3 cellular contexts compared by ENCODE assay signal in the genomic region with DNA sequence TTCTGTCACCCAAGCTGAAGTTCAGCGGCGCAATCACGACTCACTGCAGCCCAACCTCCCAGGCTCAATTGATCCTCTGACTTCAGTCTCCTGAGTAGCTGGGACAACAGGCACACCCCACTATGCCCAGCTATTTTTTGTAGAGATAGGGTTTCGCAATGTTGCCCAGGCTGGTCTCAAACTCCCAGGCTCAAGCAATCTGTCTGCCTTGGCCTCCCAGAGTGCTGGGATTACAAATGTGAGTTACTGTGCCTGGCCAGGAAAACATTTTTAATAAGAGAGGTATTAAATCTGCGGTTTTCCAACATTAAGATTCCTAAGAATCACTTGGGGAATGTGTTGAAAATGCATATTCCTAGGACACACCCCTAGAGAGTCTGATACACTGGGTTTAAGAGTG.
TF ChIP-seq lines count a peak whose summit lies in the region.

No MANE protein-coding gene starts in this region.

TF ChIP-seq in A549, 52 proteins besides CTCF, POLR2A, EP300 and RAD21:
- TF ChIP-seq MYC (IDR thresholded peaks at IDR 0.05; ENCODE audit: borderline replicate concordance, low read length) = no peak
- TF ChIP-seq TP53 (CRISPR knock-in tag; IDR thresholded peaks at IDR 0.05) = no peak
- TF ChIP-seq CEBPB (IDR thresholded peaks at IDR 0.05) = peak; percentile 23 to 70; a peak in 3 of 4 replicates

TF ChIP-seq in Ishikawa, 13 proteins besides CTCF, POLR2A, EP300 and RAD21 (continued from another document):
- no peak for TF ChIP-seq CREB1 (IDR thresholded peaks at IDR 0.05; ENCODE audit: low read depth)
TF ChIP-seq in Ishikawa: peak in this region for 1.

TF ChIP-seq in HepG2, 621 proteins besides CTCF, POLR2A, EP300 and RAD21:
- peak; percentile 65; the same call in 1 of the 2 replicates for TF ChIP-seq CEBPB (IDR thresholded peaks at IDR 0.05; ENCODE audit: borderline replicate concordance, low read depth, low read length)
- TF ChIP-seq CEBPG (CRISPR knock-in tag; IDR thresholded peaks at IDR 0.05) = peak; percentile 18; the same call in 1 of the 2 replicates
- TF ChIP-seq, protein P1, sequence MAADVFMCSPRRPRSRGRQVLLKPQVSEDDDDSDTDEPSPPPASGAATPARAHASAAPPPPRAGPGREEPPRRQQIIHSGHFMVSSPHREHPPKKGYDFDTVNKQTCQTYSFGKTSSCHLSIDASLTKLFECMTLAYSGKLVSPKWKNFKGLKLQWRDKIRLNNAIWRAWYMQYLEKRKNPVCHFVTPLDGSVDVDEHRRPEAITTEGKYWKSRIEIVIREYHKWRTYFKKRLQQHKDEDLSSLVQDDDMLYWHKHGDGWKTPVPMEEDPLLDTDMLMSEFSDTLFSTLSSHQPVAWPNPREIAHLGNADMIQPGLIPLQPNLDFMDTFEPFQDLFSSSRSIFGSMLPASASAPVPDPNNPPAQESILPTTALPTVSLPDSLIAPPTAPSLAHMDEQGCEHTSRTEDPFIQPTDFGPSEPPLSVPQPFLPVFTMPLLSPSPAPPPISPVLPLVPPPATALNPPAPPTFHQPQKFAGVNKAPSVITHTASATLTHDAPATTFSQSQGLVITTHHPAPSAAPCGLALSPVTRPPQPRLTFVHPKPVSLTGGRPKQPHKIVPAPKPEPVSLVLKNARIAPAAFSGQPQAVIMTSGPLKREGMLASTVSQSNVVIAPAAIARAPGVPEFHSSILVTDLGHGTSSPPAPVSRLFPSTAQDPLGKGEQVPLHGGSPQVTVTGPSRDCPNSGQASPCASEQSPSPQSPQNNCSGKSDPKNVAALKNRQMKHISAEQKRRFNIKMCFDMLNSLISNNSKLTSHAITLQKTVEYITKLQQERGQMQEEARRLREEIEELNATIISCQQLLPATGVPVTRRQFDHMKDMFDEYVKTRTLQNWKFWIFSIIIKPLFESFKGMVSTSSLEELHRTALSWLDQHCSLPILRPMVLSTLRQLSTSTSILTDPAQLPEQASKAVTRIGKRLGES (CRISPR knock-in tag; IDR thresholded peaks at IDR 0.05; ENCODE audit: borderline replicate concordance) = no peak
